ENCODE assay signal across 21 cellular contexts in genomic region chr9:36912620-36913019, GRCh38.
"Had no signal": no experiment of that assay in that cellular context is flagged by ENCODE, and none has a peak within 500 bp of the region (broad histone marks: within the 10 kb centered on the region; RNA-seq: fewer than 3 reads in every experiment).

No MANE protein-coding gene starts in this region.

- ATAC-seq: gastrocnemius medialis, heart right ventricle, left cardiac atrium, left lung, left ventricle myocardium superior had no signal

- H3K36me3 ChIP-seq: esophagus squamous epithelium, gastrocnemius medialis, heart right ventricle, left lung, lower lobe of right lung had no signal

- H3K4me1 ChIP-seq: esophagus squamous epithelium, gastrocnemius medialis, heart right ventricle, left lung, lower lobe of right lung had no signal

- H3K4me3 ChIP-seq: coronary artery, dorsolateral prefrontal cortex, esophagus squamous epithelium, gastrocnemius medialis, heart right ventricle, left lung, lower lobe of right lung had no signal

- H3K27me3 ChIP-seq: gastrocnemius medialis had no signal

- DNase-seq: dermis blood vessel endothelial cell; dorsolateral prefrontal cortex; effector CD4-positive, alpha-beta T cell; effector memory CD4-positive, alpha-beta T cell; erythroblast; esophagus squamous epithelium; foreskin fibroblast; foreskin melanocyte; gastrocnemius medialis; glutamatergic neuron; head of caudate nucleus; heart right ventricle; hippocampal formation; left cardiac atrium; left lung; left ventricle myocardium superior; lower lobe of right lung; mesendoderm; midbrain had no signal

- H3K9me3 ChIP-seq: esophagus squamous epithelium, gastrocnemius medialis, left lung had no signal

- H3K27ac ChIP-seq: coronary artery, dorsolateral prefrontal cortex, epithelial cell of prostate, esophagus squamous epithelium, gastrocnemius medialis, heart right ventricle, left lung, lower lobe of right lung had no signal
